Comparison of ENCODE assay signal across 15 cellular contexts in the genomic region with DNA sequence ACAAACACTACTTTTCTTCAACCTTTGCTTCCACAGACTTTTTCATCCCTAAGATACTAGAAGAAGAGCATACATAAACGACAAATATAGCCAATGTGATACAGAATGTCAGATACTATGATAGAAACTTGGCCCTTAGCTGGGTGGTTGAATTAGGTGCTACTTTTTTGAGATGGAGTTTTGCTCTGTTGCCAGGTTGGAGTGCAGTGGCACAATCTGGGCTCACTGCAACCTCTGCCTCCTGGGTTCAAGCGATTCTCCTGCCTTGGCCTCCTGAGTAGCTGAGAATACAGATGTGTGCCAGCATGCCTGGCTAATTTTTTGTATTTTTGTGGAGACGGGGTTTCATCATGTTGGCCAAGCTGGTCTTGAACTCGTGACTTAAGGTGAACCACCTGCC. TPM values are rescaled to one million over a fixed set of nuclear protein-coding genes. Genes with fewer than 3 reads are reported as not detected.
A peak's percentile ranks its signal among the peaks of the same experiment; 100 is the strongest.
DNase-seq lines count a peak whose midpoint lies in the region; ATAC-seq, FAIRE-seq and TF ChIP-seq lines count a peak whose summit lies in the region.
"Had no signal": no experiment of that assay in that cellular context is flagged by ENCODE, and none has a peak within 500 bp of the region (broad histone marks: within the 10 kb centered on the region; RNA-seq: fewer than 3 reads in every experiment).

No MANE protein-coding gene starts in this region.

- H4K5ac ChIP-seq in H1 (ENCODE audit: insufficient read length, low read depth, low read length): no peak overlapping the region

- no peak overlapping the region for H4K91ac ChIP-seq in H1 (replicated peaks; ENCODE audit: insufficient read length, low read length)

- peaks cover 26 to 29% of the 10 kb centered on the region in 2 experiments for H4K20me1 ChIP-seq in H1 (replicated peaks in 1 of 2; ENCODE audit: control insufficient read depth in 1 of 2, insufficient read depth in 2 of 2, low read length in 2 of 2)

- no peak for TF ChIP-seq EP300 in H1 (IDR thresholded peaks at IDR 0.05; ENCODE audit: borderline replicate concordance in 1 of 2, low read depth in 2 of 2, low read length in 2 of 2)

- H3K27me3 ChIP-seq in H1 (replicated peaks in 1 of 4; ENCODE audit: control insufficient read depth in 3 of 4, extremely low read depth in 1 of 4, insufficient read depth in 3 of 4, low read length in 3 of 4) (no peaks in the 10 kb centered on the region), skeletal muscle satellite cell (ENCODE audit: control insufficient read depth, insufficient read depth, low read length) (no peaks in the 10 kb centered on the region)
- H3K27me3 ChIP-seq: esophagus squamous epithelium had no signal

- H3K23me2 ChIP-seq in H1 (ENCODE audit: low read depth, low read length): peaks cover 5% of the 10 kb centered on the region

- H3K14ac ChIP-seq in H1 (ENCODE audit: insufficient read length): no peak overlapping the region

- no peak overlapping the region for H3K4ac ChIP-seq in H1 (replicated peaks; ENCODE audit: insufficient read length, low read depth, low read length)

- H3K4me1 ChIP-seq in H1 (replicated peaks in 1 of 4; ENCODE audit: control insufficient read depth in 3 of 4, insufficient read depth in 4 of 4, low read length in 3 of 4) (peaks cover 0 to 5% (median 0%) of the 10 kb centered on the region in 4 experiments; a peak in 3 of 7 replicates), skeletal muscle satellite cell (ENCODE audit: control insufficient read depth, insufficient read depth, low read length) (peaks cover 24% of the 10 kb centered on the region)

- TF ChIP-seq POLR2A in H1 (IDR thresholded peaks at IDR 0.05; ENCODE audit: control extremely low read depth in 1 of 2, low read depth in 2 of 2, low read length in 2 of 2): peak in 1 of 2 experiments; percentile 70; a peak in 2 of 3 replicates

- no peak overlapping the region for H3K18ac ChIP-seq in H1 (ENCODE audit: extremely low read depth, low read length)

- no peak overlapping the region for H2BK120ac ChIP-seq in H1 (replicated peaks; ENCODE audit: low read depth, low read length)

- POLR2A ChIA-PET in RWPE1 (lab: Yijun Ruan, JAX; ENCODE audit: low non-redundant PET): no interaction called here
- POLR2A ChIA-PET in H1 (lab: Charles Lee; ENCODE audit: partially characterized antibody): interaction anchor here (0.8 to 4.0 kb wide), 13 partner anchors 9 to 229 kb away, joined by 3 to 27 read pairs (median 5); a partner anchor contains a TSS

- H3K4me3 ChIP-seq in H1 (ENCODE audit: extremely low read depth in 1 of 4, insufficient read depth in 2 of 4, low read depth in 3 of 4, low read length in 4 of 4) (no peak overlapping the region), skeletal muscle satellite cell (ENCODE audit: low read length) (no peak overlapping the region)
- H3K4me3 ChIP-seq: esophagus squamous epithelium had no signal

- TF ChIP-seq RAD21 in H1 (IDR thresholded peaks at IDR 0.05 in 1 of 2, conservative IDR thresholded peaks at IDR 0.05 in 1 of 2; ENCODE audit: low read depth in 2 of 2, low read length in 2 of 2): no peak

- H3K36me3 Mint-ChIP-seq in activated T-cell treated with anti-CD3 and anti-CD28 coated beads, Interleukin-2, amount 50 U/mL, for 72 hours (ENCODE audit: insufficient read depth in 2 of 2): peaks cover 29 to 48% of the 10 kb centered on the region in 2 donors

- H3K36me3 ChIP-seq in H1 (ENCODE audit: control insufficient read depth in 2 of 4, insufficient read depth in 4 of 4, low read length in 3 of 4): peaks cover 32 to 74% (median 50%) of the 10 kb centered on the region in 4 experiments
- peaks cover 56% of the 10 kb centered on the region for H3K36me3 ChIP-seq in skeletal muscle satellite cell (ENCODE audit: insufficient read depth, low read length)

- H3K9me3 ChIP-seq in H1 (ENCODE audit: insufficient read depth in 2 of 2, low read depth in 1 of 2, low read length in 1 of 2) (no peaks in the 10 kb centered on the region), skeletal muscle satellite cell (replicated peaks; ENCODE audit: low read length) (no peaks in the 10 kb centered on the region)
- H3K9me3 ChIP-seq: esophagus squamous epithelium had no signal

- peak overlapping the region; percentile 8 to 60 for H3K4me3 Mint-ChIP-seq in activated T-cell treated with anti-CD3 and anti-CD28 coated beads, Interleukin-2, amount 50 U/mL, for 72 hours

- H3K27me3 Mint-ChIP-seq in activated T-cell treated with anti-CD3 and anti-CD28 coated beads, Interleukin-2, amount 50 U/mL, for 72 hours (ENCODE audit: low read depth): no peaks in the 10 kb centered on the region

- FAIRE-seq in H1 (lab: Jason Lieb, UNC): no peak
- FAIRE-seq: GM18507 had no signal

- H3K23ac ChIP-seq in H1 (ENCODE audit: insufficient read length): no peak overlapping the region

- H2BK5ac ChIP-seq in H1 (ENCODE audit: low read depth, low read length): no peak overlapping the region

- no peak for ATAC-seq in activated T-cell treated with anti-CD3 and anti-CD28 coated beads, Interleukin-2, amount 50 U/mL, for 72 hours (replicated peaks in 1 of 2)
- no peak for ATAC-seq in GM21786 (IDR thresholded peaks at IDR 0.05; ENCODE audit: unreplicated experiment)
- no peak for ATAC-seq in HG02981 (IDR thresholded peaks at IDR 0.05; ENCODE audit: unreplicated experiment)

- H3K27ac ChIP-seq in RWPE1 (peak overlapping the region; percentile 61), H1 (ENCODE audit: low read depth, low read length) (no peak overlapping the region)

- H3K9me3 Mint-ChIP-seq in activated T-cell treated with anti-CD3 and anti-CD28 coated beads, Interleukin-2, amount 50 U/mL, for 72 hours: no peaks in the 10 kb centered on the region

- no peak overlapping the region for H2AFZ ChIP-seq in H1 (ENCODE audit: low read length)

- H2AK5ac ChIP-seq in H1 (ENCODE audit: low read depth, low read length): no peak overlapping the region

- CTCF ChIA-PET in RWPE1 (lab: Yijun Ruan, JAX): no interaction called here
- CTCF ChIA-PET in H1 (lab: Charles Lee; ENCODE audit: partially characterized antibody): no interaction called here

- H3K4me2 ChIP-seq in H1 (ENCODE audit: insufficient read depth in 1 of 2, low read depth in 2 of 2, low read length in 2 of 2) (no peak overlapping the region), skeletal muscle satellite cell (ENCODE audit: low read length) (peak overlapping the region; percentile 99)

- no peak overlapping the region for H2BK20ac ChIP-seq in H1 (ENCODE audit: low read length)

- H2BK12ac ChIP-seq in H1 (ENCODE audit: low read depth, low read length): no peak overlapping the region

- DNase-seq in activated T-cell treated with anti-CD3 and anti-CD28 coated beads, Interleukin-2, amount 50 U/mL, for 72 hours: no peak
- DNase-seq in activated T-cell treated with anti-CD3 and anti-CD28 coated beads, Interleukin-2, amount 50 U/mL, for 1 hour: no peak
- DNase-seq in RWPE1 (ENCODE audit: low spot score) (no peak), H1 (ENCODE audit: low read depth in 1 of 2, low spot score in 2 of 2) (no peak)
- DNase-seq in stimulated activated CD4-positive, alpha-beta T cell treated with anti-CD3 and anti-CD28 coated beads, Interleukin-4, amount 100 ng/mL, for 4 hours: no peak
- DNase-seq: cerebellar nuclear complex, EL, esophagus squamous epithelium, HCEC 1CT, NCI-H1417, RPMI8226 had no signal

- TF ChIP-seq CTCF in RWPE1 (conservative IDR thresholded peaks at IDR 0.05; ENCODE audit: low read depth) (no peak), H1 (IDR thresholded peaks at IDR 0.05; ENCODE audit: control extremely low read depth in 1 of 3, insufficient read depth in 1 of 3, low read depth in 1 of 3, low read length in 3 of 3) (no peak)

- peaks cover 40% of the 10 kb centered on the region for H3K4me1 Mint-ChIP-seq in activated T-cell treated with anti-CD3 and anti-CD28 coated beads, Interleukin-2, amount 50 U/mL, for 72 hours (ENCODE audit: low read depth)

- H3K27ac Mint-ChIP-seq in activated T-cell treated with anti-CD3 and anti-CD28 coated beads, Interleukin-2, amount 50 U/mL, for 72 hours: peak overlapping the region; percentile 93

- H3K79me2 ChIP-seq in H1 (ENCODE audit: control insufficient read depth in 1 of 2, insufficient read depth in 2 of 2, low read length in 2 of 2): peaks cover 19 to 41% of the 10 kb centered on the region in 2 experiments

- H3K9ac ChIP-seq in H1 (replicated peaks in 1 of 4; ENCODE audit: extremely low read depth in 1 of 4, low read depth in 3 of 4, low read length in 3 of 4): no peak overlapping the region
- no peak overlapping the region for H3K9ac ChIP-seq in skeletal muscle satellite cell (ENCODE audit: low read depth, low read length)

- no peak overlapping the region for H3K56ac ChIP-seq in H1 (replicated peaks; ENCODE audit: insufficient read length, low read depth, low read length)

- no peak overlapping the region for H2BK15ac ChIP-seq in H1 (ENCODE audit: low read length)

- H4K8ac ChIP-seq in H1 (ENCODE audit: extremely low read depth, insufficient read depth, low read length): no peak overlapping the region

- WGBS in H1 (ENCODE audit: extremely low coverage in 1 of 2, insufficient coverage in 1 of 2, insufficient read length in 1 of 2, insufficient replicate concordance in 2 of 2, low coverage in 1 of 2, low lambda C conversion rate in 2 of 2, missing lambda C conversion rate in 1 of 2), 2 experiments: 68% methylated on average over 4 of the region's 4 CpGs; no CpG with 5 or more reads in 1 of the 2 experiments

- no peaks in the 10 kb centered on the region for H3K79me1 ChIP-seq in H1 (ENCODE audit: low read depth, low read length)

RNA-seq across cellular contexts. Expression of a gene that starts 3.5 kb away (rescaled TPM):
- 1,000 to 10,000 TPM; 1,240 to 1,316 TPM for total RNA-seq in activated T-cell treated with anti-CD3 and anti-CD28 coated beads, Interleukin-2, amount 50 U/mL, for 72 hours
- 2,865 and 2,888 TPM in 2 replicates for total RNA-seq in H1 (2021; fragmentation: NEBNext Ultra II Directional; extraction: Animal tissue kit (Norgen Biotek cat#: 25700))
- polyA plus RNA-seq in H1 (2011; rRNA removed): 3,630 and 5,394 TPM in 2 replicates
- 5,080 TPM for polyA plus RNA-seq in H1 (2011; cell fraction: cytosol; rRNA removed)
- 1,333 TPM for polyA plus RNA-seq in H1 (2011; cell fraction: nucleus; rRNA removed)
- polyA plus RNA-seq in H1 (2012, experiment 1 of 2): 3,702 to 4,681 TPM (median 4,309 TPM) in 4 replicates
- 1,128 TPM for polyA plus RNA-seq in H1 (2012, experiment 2 of 2)
- 2,125 TPM for polyA plus RNA-seq in H1 (2013, experiment 1 of 2)
- 2,348 TPM for polyA plus RNA-seq in H1 (2013, experiment 2 of 2)
- 1,743 and 1,763 TPM in 2 replicates for polyA minus RNA-seq in H1 (2011; rRNA and poly(A)+ RNA removed)
- polyA minus RNA-seq in H1 (2011; cell fraction: cytosol; rRNA and poly(A)+ RNA removed): 794 TPM
- polyA minus RNA-seq in H1 (2011; cell fraction: nucleus; rRNA and poly(A)+ RNA removed): 548 TPM
- total RNA-seq in skeletal muscle satellite cell (2012; rRNA removed): 2,277 and 2,526 TPM in 2 replicates

RNA-seq across cellular contexts. Expression of a gene that starts 47.9 kb away (rescaled TPM):
- total RNA-seq in activated T-cell treated with anti-CD3 and anti-CD28 coated beads, Interleukin-2, amount 50 U/mL, for 72 hours: 100 to 1,000 TPM; 233 to 274 TPM
- total RNA-seq in H1 (2021; fragmentation: NEBNext Ultra II Directional; extraction: Animal tissue kit (Norgen Biotek cat#: 25700)): 187 and 190 TPM in 2 replicates
- 150 and 168 TPM in 2 replicates for polyA plus RNA-seq in H1 (2011; rRNA removed)
- 187 TPM for polyA plus RNA-seq in H1 (2011; cell fraction: cytosol; rRNA removed)
- 74.4 TPM for polyA plus RNA-seq in H1 (2011; cell fraction: nucleus; rRNA removed)
- polyA plus RNA-seq in H1 (2012, experiment 1 of 2): 161 to 189 TPM (median 173 TPM) in 4 replicates
- 101 TPM for polyA plus RNA-seq in H1 (2012, experiment 2 of 2)
- polyA plus RNA-seq in H1 (2013, experiment 1 of 2): 154 TPM
- 171 TPM for polyA plus RNA-seq in H1 (2013, experiment 2 of 2)
- 107 and 125 TPM in 2 replicates for polyA minus RNA-seq in H1 (2011; rRNA and poly(A)+ RNA removed)
- 42.1 TPM for polyA minus RNA-seq in H1 (2011; cell fraction: cytosol; rRNA and poly(A)+ RNA removed)
- 42.3 TPM for polyA minus RNA-seq in H1 (2011; cell fraction: nucleus; rRNA and poly(A)+ RNA removed)
- total RNA-seq in skeletal muscle satellite cell (2012; rRNA removed): 68.7 and 69.2 TPM in 2 replicates

RNA-seq across cellular contexts. Expression of a gene that starts 51.3 kb away (rescaled TPM):
- total RNA-seq in activated T-cell treated with anti-CD3 and anti-CD28 coated beads, Interleukin-2, amount 50 U/mL, for 72 hours: 100 to 1,000 TPM; 101 to 113 TPM
- total RNA-seq in H1 (2021; fragmentation: NEBNext Ultra II Directional; extraction: Animal tissue kit (Norgen Biotek cat#: 25700)): 66.4 and 72.2 TPM in 2 replicates
- 24.4 and 41.4 TPM in 2 replicates for polyA plus RNA-seq in H1 (2011; rRNA removed)
- polyA plus RNA-seq in H1 (2011; cell fraction: cytosol; rRNA removed): 18.6 TPM
- polyA plus RNA-seq in H1 (2011; cell fraction: nucleus; rRNA removed): 219 TPM
- polyA plus RNA-seq in H1 (2012, experiment 1 of 2): 62.1 to 76.2 TPM (median 70.8 TPM) in 4 replicates
- 43.3 TPM for polyA plus RNA-seq in H1 (2012, experiment 2 of 2)
- 46.2 TPM for polyA plus RNA-seq in H1 (2013, experiment 1 of 2)
- 40.9 TPM for polyA plus RNA-seq in H1 (2013, experiment 2 of 2)
- polyA minus RNA-seq in H1 (2011; rRNA and poly(A)+ RNA removed): 23.8 and 29.9 TPM in 2 replicates
- 23.3 TPM for polyA minus RNA-seq in H1 (2011; cell fraction: cytosol; rRNA and poly(A)+ RNA removed)
- polyA minus RNA-seq in H1 (2011; cell fraction: nucleus; rRNA and poly(A)+ RNA removed): 65.8 TPM
- total RNA-seq in skeletal muscle satellite cell (2012; rRNA removed): 11.8 and 12.7 TPM in 2 replicates
